ENCODE assay signal across 8 cellular contexts in the genomic region with DNA sequence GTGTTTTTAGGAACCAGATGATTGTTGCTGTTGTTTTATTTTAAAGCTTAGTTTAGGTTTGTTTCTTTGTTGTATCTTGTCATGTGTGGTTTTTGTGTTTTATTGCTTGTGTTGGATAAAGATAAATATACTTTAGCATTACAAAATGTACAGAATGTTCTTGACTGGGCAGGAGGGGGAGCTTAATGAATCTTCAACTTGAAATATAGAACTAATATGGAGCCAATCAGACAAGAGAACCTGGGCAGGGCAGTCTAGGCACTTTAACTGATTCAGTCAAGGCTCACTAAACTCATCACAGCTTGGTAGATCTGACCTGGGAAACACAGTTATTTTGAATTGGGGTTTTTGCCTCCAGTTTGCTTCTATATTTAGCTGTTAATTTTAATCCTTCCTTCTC.
DNase-seq lines count a peak whose midpoint lies in the region; ATAC-seq and TF ChIP-seq lines count a peak whose summit lies in the region.

No MANE protein-coding gene starts in this region.

- DNase-seq in GM12865 (ENCODE audit: low read depth): peak; percentile 15
- peak; percentile 53 for DNase-seq in dedifferentiated amniotic fluid mesenchymal stem cell (ENCODE audit: extremely low spot score)
- no peak for DNase-seq in osteocyte (ENCODE audit: extremely low spot score, unreplicated experiment)
- DNase-seq in amniotic stem cell (lab: John Stamatoyannopoulos, UW): no peak
- DNase-seq in natural killer cell: no peak
- no peak for DNase-seq in activated CD4-positive, alpha-beta T cell treated with anti-CD3 and anti-CD28 coated beads for 4 hours
- no peak for DNase-seq in NOMO-1 treated with dmso at 0.1 percent for 144 hours (lab: John Stamatoyannopoulos, UW; ENCODE audit: unreplicated experiment)

- no peaks in the 10 kb centered on the region for H3K27me3 Mint-ChIP-seq in osteocyte (ENCODE audit: unreplicated experiment)
- no peaks in the 10 kb centered on the region for H3K27me3 Mint-ChIP-seq in natural killer cell (ENCODE audit: low read depth in 2 of 2)

- H3K4me3 Mint-ChIP-seq in osteocyte (ENCODE audit: unreplicated experiment) (peak overlapping the region; percentile 95), natural killer cell (no peak overlapping the region)

- no peak overlapping the region; the same call in 1 of the 2 replicates for H3K4me3 ChIP-seq in GM12865 (ENCODE audit: low read depth, low read length)

- H3K4me1 Mint-ChIP-seq in osteocyte (ENCODE audit: unreplicated experiment): peaks cover 54% of the 10 kb centered on the region
- H3K4me1 Mint-ChIP-seq in natural killer cell: no peaks in the 10 kb centered on the region

- H3K9me3 Mint-ChIP-seq in osteocyte (ENCODE audit: unreplicated experiment) (no peaks in the 10 kb centered on the region), natural killer cell (peaks cover 9 to 16% of the 10 kb centered on the region in 2 donors)

- peak overlapping the region; percentile 97 for H3K27ac Mint-ChIP-seq in osteocyte (ENCODE audit: unreplicated experiment)
- no peak overlapping the region for H3K27ac Mint-ChIP-seq in natural killer cell

- peak; percentile 37 for ATAC-seq in HG03175 (IDR thresholded peaks at IDR 0.05; ENCODE audit: unreplicated experiment)
- no peak for ATAC-seq in natural killer cell

- H3K36me3 Mint-ChIP-seq in osteocyte (ENCODE audit: unreplicated experiment): no peaks in the 10 kb centered on the region
- no peaks in the 10 kb centered on the region for H3K36me3 Mint-ChIP-seq in natural killer cell

- intact Hi-C loops in natural killer cell (cut with micrococcal nuclease): no loop called here

- TF ChIP-seq CTCF in GM12865 (IDR thresholded peaks at IDR 0.05; ENCODE audit: insufficient read depth, low read depth, low read length, missing control alignments) (no peak), osteocyte (IDR thresholded peaks at IDR 0.05) (peak; percentile 29), natural killer cell (IDR thresholded peaks at IDR 0.05) (no peak)

Comparison
In these comparisons a context has a peak if more than half of its experiments do, and no peak if none do; other contexts are left out.
1. DNase-seq: peak in GM12865 (single experiment) and dedifferentiated amniotic fluid mesenchymal stem cell (single experiment); none in osteocyte (single experiment), amniotic stem cell (single experiment), natural killer cell (single experiment), activated CD4-positive, alpha-beta T cell treated with anti-CD3 and anti-CD28 coated beads for 4 hours (0 of 2) and NOMO-1 treated with dmso at 0.1 percent for 144 hours (single experiment).